ENCODE assay signal across 9 cellular contexts in the genomic region with DNA sequence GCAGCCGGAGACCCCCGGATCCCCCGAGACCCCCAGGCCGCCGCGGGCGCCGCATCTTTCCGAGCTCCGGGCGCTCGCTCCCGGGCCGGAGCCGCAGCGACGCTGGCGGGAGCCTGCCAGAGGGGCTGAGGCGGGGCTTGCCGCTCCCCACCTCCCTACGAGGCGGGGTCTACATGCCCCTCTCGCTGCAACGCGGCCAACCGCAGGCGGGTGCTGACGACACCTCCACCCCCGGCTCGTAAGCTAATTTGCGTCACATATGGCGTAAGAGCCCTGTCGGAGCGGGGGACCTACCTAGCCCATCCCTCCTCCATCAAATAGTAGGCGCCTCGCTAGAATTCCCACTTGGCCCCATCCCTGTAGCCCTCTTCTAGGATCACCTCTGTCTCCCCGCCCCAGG. TPM values are rescaled to one million over a fixed set of nuclear protein-coding genes. Genes with fewer than 3 reads are reported as not detected.
DNase-seq lines count a peak whose midpoint lies in the region; ATAC-seq, FAIRE-seq and TF ChIP-seq lines count a peak whose summit lies in the region.
"Had no signal": no experiment of that assay in that cellular context is flagged by ENCODE, and none has a peak within 500 bp of the region (broad histone marks: within the 10 kb centered on the region; RNA-seq: fewer than 3 reads in every experiment).

TSS of gene PTPRN (minus strand) at position 124 of the 400 bp plus-strand sequence. CDS start at position 55, 69 bp downstream.

- H3K9me2 ChIP-seq in GM23338 (ENCODE audit: insufficient read depth), result no peaks in the 10 kb centered on the region

- no peak for TF ChIP-seq POLR2A in H54 (IDR thresholded peaks at IDR 0.05; ENCODE audit: low read depth, low read length)

- H3K79me2 ChIP-seq in GM23338 (replicated peaks; ENCODE audit: insufficient read depth) (no peaks in the 10 kb centered on the region), osteoblast (ENCODE audit: insufficient read depth, low read length) (no peaks in the 10 kb centered on the region)

- H3F3A ChIP-seq in GM23338 (replicated peaks; ENCODE audit: low read depth), result peaks cover 4% of the 10 kb centered on the region; the same call in 1 of the 2 replicates

- no peak for FAIRE-seq in H54 (lab: Jason Lieb, UNC)

- H3K4me3 ChIP-seq in GM23338, result peak within 1 kb of the TSS; percentile 84
- H3K4me3 ChIP-seq in ectodermal cell (ENCODE audit: insufficient read depth, low read depth, low read length), result peak within 1 kb of the TSS; percentile 39
- peak within 1 kb of the TSS; percentile 47 for H3K4me3 ChIP-seq in osteoblast (ENCODE audit: insufficient read depth, low read length)

- H4K20me1 ChIP-seq in GM23338 (replicated peaks; ENCODE audit: insufficient read depth), result peaks cover 12% of the 10 kb centered on the region
- H4K20me1 ChIP-seq in osteoblast (ENCODE audit: insufficient read depth, low read length), result no peaks in the 10 kb centered on the region

- H3K4me3 Mint-ChIP-seq in GM23338, result peak within 1 kb of the TSS; percentile 87

- ATAC-seq in GM23338, result peak; percentile 83
- no peak for ATAC-seq in HG03571 (IDR thresholded peaks at IDR 0.05; ENCODE audit: unreplicated experiment)
- ATAC-seq in omental fat pad (ENCODE audit: low FRiP score), result no peak

- H3K4me1 Mint-ChIP-seq in GM23338, result peaks cover 23% of the 10 kb centered on the region

- H3K36me3 ChIP-seq in GM23338 (ENCODE audit: insufficient read depth) (no peaks in the 10 kb centered on the region), ectodermal cell (ENCODE audit: control insufficient read depth, insufficient read depth, low read length) (no peaks in the 10 kb centered on the region), osteoblast (ENCODE audit: insufficient read depth, low read length) (no peaks in the 10 kb centered on the region)

- peak within 1 kb of the TSS; percentile 94 for H3K4me2 ChIP-seq in GM23338
- H3K4me2 ChIP-seq in osteoblast (ENCODE audit: insufficient read depth, low read length), result peak within 1 kb of the TSS; percentile 66

- TF ChIP-seq CTCF in GM23338 (conservative IDR thresholded peaks at IDR 0.05; ENCODE audit: low read depth in 2 of 2), result no peak
- TF ChIP-seq CTCF in osteoblast (IDR thresholded peaks at IDR 0.05; ENCODE audit: extremely low read depth, low read depth, low read length), result no peak
- TF ChIP-seq CTCF in omental fat pad (IDR thresholded peaks at IDR 0.05), result no peak

- H3K9me3 Mint-ChIP-seq in GM23338, result peaks cover 5% of the 10 kb centered on the region; the same call in 2 of the 3 replicates

- H3K27me3 ChIP-seq in GM23338 (ENCODE audit: insufficient read depth) (peaks cover 16% of the 10 kb centered on the region), ectodermal cell (ENCODE audit: control insufficient read depth, insufficient read depth, low read length, poor library complexity, severe bottlenecking) (peaks cover 59% of the 10 kb centered on the region), osteoblast (ENCODE audit: insufficient read depth, low read length) (peaks cover 22% of the 10 kb centered on the region)

- no peaks in the 10 kb centered on the region for H3K9me3 ChIP-seq in ectodermal cell (ENCODE audit: control insufficient read depth, low read length)
- no peaks in the 10 kb centered on the region for H3K9me3 ChIP-seq in osteoblast (ENCODE audit: low read depth, low read length)

- DNase-seq in GM23338 (ENCODE audit: low spot score) (peak; percentile 96), NCI-H460 (ENCODE audit: extremely low read depth, low read depth) (no peak), osteoblast (ENCODE audit: insufficient read length, low spot score, missing footprints) (no peak), T-helper 1 cell (no peak), H54 (ENCODE audit: insufficient read length, low spot score) (no peak), omental fat pad (ENCODE audit: low spot score) (no peak)

- H3K27me3 Mint-ChIP-seq in GM23338 (ENCODE audit: insufficient read depth, low read depth, poor library complexity), result peaks cover 7% of the 10 kb centered on the region

- no peak within 1 kb of the TSS for H3K27ac Mint-ChIP-seq in GM23338

- H3K27ac ChIP-seq in GM23338 (ENCODE audit: low read depth), result no peak within 1 kb of the TSS
- no peak within 1 kb of the TSS for H3K27ac ChIP-seq in ectodermal cell (ENCODE audit: insufficient read depth, low read depth, low read length, poor library complexity, severe bottlenecking)
- no peak within 1 kb of the TSS for H3K27ac ChIP-seq in osteoblast (ENCODE audit: low read depth, low read length)
- H3K27ac ChIP-seq: HL-60 had no signal

- H3K4me1 ChIP-seq in GM23338 (ENCODE audit: insufficient read depth), result peaks cover 21% of the 10 kb centered on the region
- H3K4me1 ChIP-seq in ectodermal cell (ENCODE audit: control insufficient read depth, insufficient read depth, low read length), result peaks cover 6% of the 10 kb centered on the region
- no peaks in the 10 kb centered on the region for H3K4me1 ChIP-seq in osteoblast (ENCODE audit: insufficient read depth, low read length)

- H3K36me3 Mint-ChIP-seq in GM23338 (ENCODE audit: low read depth), result peaks cover 5% of the 10 kb centered on the region; the same call in 1 of the 3 replicates

- 1 to 2% methylated on average over 37 of the region's 37 CpGs for WGBS in ectodermal cell, 2 experiments

- H2AFZ ChIP-seq in GM23338 (peak within 1 kb of the TSS; percentile 94), osteoblast (ENCODE audit: low read length) (no peak within 1 kb of the TSS)

TF ChIP-seq in GM23338, 12 proteins besides CTCF, POLR2A, EP300 and RAD21 (continues in another document):
- TF ChIP-seq STAT1 (IDR thresholded peaks at IDR 0.05; ENCODE audit: unreplicated experiment), result no peak
- no peak for TF ChIP-seq ZNF114 (CRISPR knock-in tag; IDR thresholded peaks at IDR 0.05)
- no peak for TF ChIP-seq JUNB (IDR thresholded peaks at IDR 0.05; ENCODE audit: unreplicated experiment)
- TF ChIP-seq, protein P1, sequence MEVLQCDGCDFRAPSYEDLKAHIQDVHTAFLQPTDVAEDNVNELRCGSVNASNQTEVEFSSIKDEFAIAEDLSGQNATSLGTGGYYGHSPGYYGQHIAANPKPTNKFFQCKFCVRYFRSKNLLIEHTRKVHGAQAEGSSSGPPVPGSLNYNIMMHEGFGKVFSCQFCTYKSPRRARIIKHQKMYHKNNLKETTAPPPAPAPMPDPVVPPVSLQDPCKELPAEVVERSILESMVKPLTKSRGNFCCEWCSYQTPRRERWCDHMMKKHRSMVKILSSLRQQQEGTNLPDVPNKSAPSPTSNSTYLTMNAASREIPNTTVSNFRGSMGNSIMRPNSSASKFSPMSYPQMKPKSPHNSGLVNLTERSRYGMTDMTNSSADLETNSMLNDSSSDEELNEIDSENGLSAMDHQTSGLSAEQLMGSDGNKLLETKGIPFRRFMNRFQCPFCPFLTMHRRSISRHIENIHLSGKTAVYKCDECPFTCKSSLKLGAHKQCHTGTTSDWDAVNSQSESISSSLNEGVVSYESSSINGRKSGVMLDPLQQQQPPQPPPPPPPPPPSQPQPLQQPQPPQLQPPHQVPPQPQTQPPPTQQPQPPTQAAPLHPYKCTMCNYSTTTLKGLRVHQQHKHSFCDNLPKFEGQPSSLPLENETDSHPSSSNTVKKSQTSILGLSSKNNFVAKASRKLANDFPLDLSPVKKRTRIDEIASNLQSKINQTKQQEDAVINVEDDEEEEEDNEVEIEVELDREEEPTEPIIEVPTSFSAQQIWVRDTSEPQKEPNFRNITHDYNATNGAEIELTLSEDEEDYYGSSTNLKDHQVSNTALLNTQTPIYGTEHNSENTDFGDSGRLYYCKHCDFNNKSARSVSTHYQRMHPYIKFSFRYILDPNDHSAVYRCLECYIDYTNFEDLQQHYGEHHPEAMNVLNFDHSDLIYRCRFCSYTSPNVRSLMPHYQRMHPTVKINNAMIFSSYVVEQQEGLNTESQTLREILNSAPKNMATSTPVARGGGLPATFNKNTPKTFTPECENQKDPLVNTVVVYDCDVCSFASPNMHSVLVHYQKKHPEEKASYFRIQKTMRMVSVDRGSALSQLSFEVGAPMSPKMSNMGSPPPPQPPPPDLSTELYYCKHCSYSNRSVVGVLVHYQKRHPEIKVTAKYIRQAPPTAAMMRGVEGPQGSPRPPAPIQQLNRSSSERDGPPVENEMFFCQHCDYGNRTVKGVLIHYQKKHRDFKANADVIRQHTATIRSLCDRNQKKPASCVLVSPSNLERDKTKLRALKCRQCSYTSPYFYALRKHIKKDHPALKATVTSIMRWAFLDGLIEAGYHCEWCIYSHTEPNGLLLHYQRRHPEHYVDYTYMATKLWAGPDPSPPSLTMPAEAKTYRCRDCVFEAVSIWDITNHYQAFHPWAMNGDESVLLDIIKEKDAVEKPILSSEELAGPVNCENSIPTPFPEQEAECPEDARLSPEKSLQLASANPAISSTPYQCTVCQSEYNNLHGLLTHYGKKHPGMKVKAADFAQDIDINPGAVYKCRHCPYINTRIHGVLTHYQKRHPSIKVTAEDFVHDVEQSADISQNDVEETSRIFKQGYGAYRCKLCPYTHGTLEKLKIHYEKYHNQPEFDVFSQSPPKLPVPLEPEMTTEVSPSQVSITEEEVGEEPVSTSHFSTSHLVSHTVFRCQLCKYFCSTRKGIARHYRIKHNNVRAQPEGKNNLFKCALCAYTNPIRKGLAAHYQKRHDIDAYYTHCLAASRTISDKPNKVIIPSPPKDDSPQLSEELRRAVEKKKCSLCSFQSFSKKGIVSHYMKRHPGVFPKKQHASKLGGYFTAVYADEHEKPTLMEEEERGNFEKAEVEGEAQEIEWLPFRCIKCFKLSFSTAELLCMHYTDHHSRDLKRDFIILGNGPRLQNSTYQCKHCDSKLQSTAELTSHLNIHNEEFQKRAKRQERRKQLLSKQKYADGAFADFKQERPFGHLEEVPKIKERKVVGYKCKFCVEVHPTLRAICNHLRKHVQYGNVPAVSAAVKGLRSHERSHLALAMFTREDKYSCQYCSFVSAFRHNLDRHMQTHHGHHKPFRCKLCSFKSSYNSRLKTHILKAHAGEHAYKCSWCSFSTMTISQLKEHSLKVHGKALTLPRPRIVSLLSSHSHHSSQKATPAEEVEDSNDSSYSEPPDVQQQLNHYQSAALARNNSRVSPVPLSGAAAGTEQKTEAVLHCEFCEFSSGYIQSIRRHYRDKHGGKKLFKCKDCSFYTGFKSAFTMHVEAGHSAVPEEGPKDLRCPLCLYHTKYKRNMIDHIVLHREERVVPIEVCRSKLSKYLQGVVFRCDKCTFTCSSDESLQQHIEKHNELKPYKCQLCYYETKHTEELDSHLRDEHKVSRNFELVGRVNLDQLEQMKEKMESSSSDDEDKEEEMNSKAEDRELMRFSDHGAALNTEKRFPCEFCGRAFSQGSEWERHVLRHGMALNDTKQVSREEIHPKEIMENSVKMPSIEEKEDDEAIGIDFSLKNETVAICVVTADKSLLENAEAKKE (CRISPR knock-in tag; IDR thresholded peaks at IDR 0.05), result no peak

RNA-seq across cellular contexts. Expression of gene PTPRN, which starts in this region (rescaled TPM):
- total RNA-seq in GM23338 (2014; rRNA removed; shearing (Covaris generic)), result 18.8 and 22.1 TPM in 2 replicates
- polyA plus RNA-seq in GM23338 (2016; fragmentation: Nextera tagmentation; extraction: Ambion mirVana), result 4.8 and 5.1 TPM in 2 replicates
- 11.3 and 22.7 TPM in 2 replicates for total RNA-seq in NCI-H460 (2014; rRNA removed; shearing (Covaris generic))
- 4.3 and 5.9 TPM in 2 replicates for polyA plus RNA-seq in NCI-H460 (2014; cell fraction: nucleus; rRNA removed)
- polyA plus RNA-seq in ectodermal cell (2013, experiment 1 of 4), result 2.9 TPM
- 1.1 TPM for polyA plus RNA-seq in ectodermal cell (2013, experiment 2 of 4)
- 1.4 TPM for polyA plus RNA-seq in ectodermal cell (2013, experiment 3 of 4)
- polyA plus RNA-seq in ectodermal cell (2013, experiment 4 of 4), result 1.8 TPM
- total RNA-seq in osteoblast, result under 0.01 and 1.2 TPM in 2 replicates
- total RNA-seq in omental fat pad, result 1 to 10 TPM in 1 of 4 donors, under 1 TPM in 1, not detected in 2; 0.12 to 1.0 TPM
